In the genomic region with DNA sequence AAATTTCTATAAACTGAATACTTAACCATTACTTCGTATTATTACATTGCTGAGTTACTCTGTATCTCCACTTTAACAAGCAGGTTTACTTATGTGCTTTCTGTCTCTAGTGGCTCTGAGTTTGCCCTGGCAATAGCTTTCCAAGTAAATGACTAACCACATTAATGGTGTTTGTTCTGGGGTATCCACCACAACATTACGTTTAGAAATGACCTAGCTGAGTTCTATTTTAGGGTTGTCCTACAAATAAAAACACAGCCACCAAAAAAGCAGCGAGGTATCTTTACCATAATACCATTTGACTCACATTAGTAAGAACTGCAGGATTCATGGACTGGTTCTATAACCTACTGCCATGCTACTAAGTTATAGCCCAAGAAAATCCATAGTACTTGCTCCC, we compare ENCODE assay signal across 19 cellular contexts.
DNase-seq lines count a peak whose midpoint lies in the region; ATAC-seq and TF ChIP-seq lines count a peak whose summit lies in the region.
"Had no signal": no experiment of that assay in that cellular context is flagged by ENCODE, and none has a peak within 500 bp of the region (broad histone marks: within the 10 kb centered on the region; RNA-seq: fewer than 3 reads in every experiment).

No MANE protein-coding gene starts in this region.

- H3K9me3 ChIP-seq in PC-3 (ENCODE audit: low read length) (no peaks in the 10 kb centered on the region), osteoblast (ENCODE audit: low read depth, low read length) (no peaks in the 10 kb centered on the region), prostate gland (no peaks in the 10 kb centered on the region)
- H3K9me3 ChIP-seq: A549, BE2C, SK-N-SH had no signal

- TF ChIP-seq CTCF in PC-3 (conservative IDR thresholded peaks at IDR 0.05; ENCODE audit: low read depth, low read length) = no peak
- TF ChIP-seq CTCF in fibroblast of mammary gland (conservative IDR thresholded peaks at IDR 0.05; ENCODE audit: control insufficient read depth, insufficient read depth, low read depth, low read length) = no peak
- no peak for TF ChIP-seq CTCF in osteoblast (IDR thresholded peaks at IDR 0.05; ENCODE audit: extremely low read depth, low read depth, low read length)
- TF ChIP-seq CTCF in prostate gland (IDR thresholded peaks at IDR 0.05) = no peak

- POLR2A ChIA-PET in PC-3 (lab: Charles Lee; ENCODE audit: unreplicated experiment) = interaction anchor here (0.5 to 0.7 kb wide), 3 partner anchors 159 to 380 kb away, joined by 3 to 5 read pairs (median 3); no protein-coding TSS in a partner anchor

- no peak overlapping the region for H3K4me3 ChIP-seq in PC-3 (ENCODE audit: low read length)
- no peak overlapping the region for H3K4me3 ChIP-seq in fibroblast of mammary gland (ENCODE audit: control insufficient read depth, low read depth, low read length)
- no peak overlapping the region for H3K4me3 ChIP-seq in osteoblast (ENCODE audit: insufficient read depth, low read length)
- H3K4me3 ChIP-seq in prostate gland = no peak overlapping the region
- H3K4me3 ChIP-seq: A549, PC-9 had no signal

- H3K4me2 ChIP-seq in PC-3 (ENCODE audit: low read length) = no peak overlapping the region
- H3K4me2 ChIP-seq in osteoblast (ENCODE audit: insufficient read depth, low read length) = no peak overlapping the region
- H3K4me2 ChIP-seq: A549, PC-9, SK-N-SH had no signal

- H3K27me3 ChIP-seq in PC-3 (ENCODE audit: low read length) (no peaks in the 10 kb centered on the region), osteoblast (ENCODE audit: insufficient read depth, low read length) (no peaks in the 10 kb centered on the region), prostate gland (replicated peaks; ENCODE audit: insufficient read depth) (no peaks in the 10 kb centered on the region)
- H3K27me3 ChIP-seq: BE2C had no signal

- H3K36me3 ChIP-seq in PC-3 (ENCODE audit: low read depth, low read length) = no peaks in the 10 kb centered on the region
- H3K36me3 ChIP-seq in osteoblast (ENCODE audit: insufficient read depth, low read length) = no peaks in the 10 kb centered on the region
- no peaks in the 10 kb centered on the region for H3K36me3 ChIP-seq in prostate gland
- H3K36me3 ChIP-seq: BE2C had no signal

- CTCF ChIA-PET in PC-3 (lab: Charles Lee) = interaction anchor here (0.6 kb wide), 1 partner anchor 445 kb away, joined by 3 read pairs; no protein-coding TSS in a partner anchor

- H3K9ac ChIP-seq in PC-3 (ENCODE audit: low read length) = no peak overlapping the region
- H3K9ac ChIP-seq: SK-N-SH had no signal

- H3K27ac ChIP-seq in PC-3 (ENCODE audit: low read length) (peak overlapping the region; percentile 9; the same call in 1 of the 2 replicates), osteoblast (ENCODE audit: low read depth, low read length) (no peak overlapping the region), prostate gland (no peak overlapping the region)
- H3K27ac ChIP-seq: A549, PC-9, RWPE1 had no signal

- H3K79me2 ChIP-seq in PC-3 (ENCODE audit: low read length) (no peaks in the 10 kb centered on the region), osteoblast (ENCODE audit: insufficient read depth, low read length) (peaks cover 2% of the 10 kb centered on the region)

- intact Hi-C loops in PC-3 (cut with micrococcal nuclease) = loop anchor here (1.0 to 5.0 kb wide), 3 partner anchors 27 to 341 kb away; no protein-coding TSS in a partner anchor
- intact Hi-C loops in prostate gland (cut with DNase I) = loop anchor here (5.0 to 10.0 kb wide), 3 partner anchors 343 to 515 kb away; no protein-coding TSS in a partner anchor

- no peaks in the 10 kb centered on the region for H3K9me2 ChIP-seq in PC-3 (replicated peaks; ENCODE audit: low read length)
- H3K9me2 ChIP-seq: SK-N-SH had no signal

- 45% methylated on average over 3 of the region's 3 CpGs for WGBS in prostate gland

- no peaks in the 10 kb centered on the region for H4K20me1 ChIP-seq in PC-3 (ENCODE audit: low read length)
- H4K20me1 ChIP-seq in osteoblast (ENCODE audit: insufficient read depth, low read length) = peaks cover 5% of the 10 kb centered on the region

- H3K4me1 ChIP-seq in PC-3 (ENCODE audit: insufficient read depth, low read length) = peaks cover 11% of the 10 kb centered on the region
- H3K4me1 ChIP-seq in osteoblast (ENCODE audit: insufficient read depth, low read length) = no peaks in the 10 kb centered on the region
- no peaks in the 10 kb centered on the region for H3K4me1 ChIP-seq in prostate gland (replicated peaks)

- BruUV-seq in PC-3 (replicated peaks; lab: Mats Ljungman, UMichigan) = no TSS peak

- no peaks in the 10 kb centered on the region for H3F3A ChIP-seq in PC-3 (ENCODE audit: low read length, unreplicated experiment)

- ATAC-seq in PC-3 (peak; percentile 94), HG03439 (IDR thresholded peaks at IDR 0.05; ENCODE audit: unreplicated experiment) (no peak), GM19455 (IDR thresholded peaks at IDR 0.05; ENCODE audit: unreplicated experiment) (no peak)
- ATAC-seq: A549 had no signal

- H2AFZ ChIP-seq in PC-3 (ENCODE audit: low read length) (no peak overlapping the region), osteoblast (ENCODE audit: low read length) (no peak overlapping the region)
- H2AFZ ChIP-seq: PC-9 had no signal

- DNase-seq in EH (ENCODE audit: low read depth) (peak; percentile 8), PC-3 (peak; percentile 39), fibroblast of mammary gland (ENCODE audit: low read depth) (peak; percentile 7), osteoblast (ENCODE audit: insufficient read length, low spot score, missing footprints) (peak; percentile 44), prostate gland (ENCODE audit: low spot score) (no peak)
- DNase-seq: BE2C, H7, NCI-H1694 treated with DMSO at 0.1 percent for 48 hours, NCI-H2081 treated with DMSO at 0.1 percent for 48 hours, NCI-H2171 treated with DMSO at 0.1 percent for 48 hours, NCI-H524 treated with DMSO at 0.1 percent for 48 hours, NCI-H82, PC-9, SIG-M5, SK-N-SH had no signal

- no peak for TF ChIP-seq POLR2A in prostate gland (IDR thresholded peaks at IDR 0.05)
